Comparison of ENCODE assay signal across 26 cellular contexts in genomic region chr1:177239792-177240191, GRCh38.
"Had no signal": no experiment of that assay in that cellular context is flagged by ENCODE, and none has a peak within 500 bp of the region (broad histone marks: within the 10 kb centered on the region; RNA-seq: fewer than 3 reads in every experiment).

No MANE protein-coding gene starts in this region.

- H3K27me3 Mint-ChIP-seq: activated CD4-positive, alpha-beta memory T cell treated with anti-CD3 and anti-CD28 coated beads for 36 hours; activated CD4-positive, alpha-beta T cell treated with anti-CD3 and anti-CD28 coated beads for 36 hours; activated CD4-positive, alpha-beta T cell treated with anti-CD3 and anti-CD28 coated beads, Interleukin-2, amount 10 ng/mL, durations not matched to agents 24 days and 14 days; activated CD8-positive, alpha-beta memory T cell treated with anti-CD3 and anti-CD28 coated beads, Interleukin-2, amount 10 ng/mL, durations not matched to agents 7 days and 5 days; activated naive CD4-positive, alpha-beta T cell treated with anti-CD3 and anti-CD28 coated beads, Interleukin-2, amount 50 U/mL, for 24 hours; activated naive CD8-positive, alpha-beta T cell treated with anti-CD3 and anti-CD28 coated beads for 36 hours; activated naive CD8-positive, alpha-beta T cell treated with anti-CD3 and anti-CD28 coated beads, Interleukin-2, amount 50 U/mL, for 24 hours had no signal

- H3K27ac Mint-ChIP-seq: activated CD4-positive, alpha-beta memory T cell treated with anti-CD3 and anti-CD28 coated beads for 36 hours; activated CD4-positive, alpha-beta T cell treated with anti-CD3 and anti-CD28 coated beads for 36 hours; activated CD4-positive, alpha-beta T cell treated with anti-CD3 and anti-CD28 coated beads, Interleukin-2, amount 10 ng/mL, durations not matched to agents 24 days and 14 days; activated CD8-positive, alpha-beta memory T cell treated with anti-CD3 and anti-CD28 coated beads, Interleukin-2, amount 10 ng/mL, durations not matched to agents 7 days and 5 days; activated CD8-positive, alpha-beta T cell treated with anti-CD3 and anti-CD28 coated beads, Interleukin-2, amount 10 ng/mL, durations not matched to agents 7 days and 5 days; activated naive CD4-positive, alpha-beta T cell treated with anti-CD3 and anti-CD28 coated beads, Interleukin-2, amount 50 U/mL, for 24 hours; activated naive CD8-positive, alpha-beta T cell treated with anti-CD3 and anti-CD28 coated beads for 36 hours; activated naive CD8-positive, alpha-beta T cell treated with anti-CD3 and anti-CD28 coated beads, Interleukin-2, amount 50 U/mL, for 24 hours; activated T-helper 1 cell treated with anti-CD3 and anti-CD28 coated beads, Interleukin-12 subunit alpha, Interleukin-12 subunit beta, Interleukin-2, Interleukin-4 antibody, amounts not matched to agents 30 ng/mL and 10 ng/mL and 1 ng/mL, durations not matched to agents 14 hours and 24 hours and 36 hours had no signal

- H3K27me3 ChIP-seq: adrenal gland, body of pancreas, cardiac muscle cell, colonic mucosa had no signal

- ATAC-seq: activated CD4-positive, alpha-beta T cell treated with anti-CD3 and anti-CD28 coated beads for 36 hours; activated CD8-positive, alpha-beta memory T cell treated with anti-CD3 and anti-CD28 coated beads, Interleukin-2, amount 10 ng/mL, durations not matched to agents 7 days and 5 days; activated CD8-positive, alpha-beta T cell treated with anti-CD3 and anti-CD28 coated beads, Interleukin-2, amount 10 ng/mL, durations not matched to agents 7 days and 5 days; activated naive CD8-positive, alpha-beta T cell treated with anti-CD3 and anti-CD28 coated beads, Interleukin-2, amount 50 U/mL, for 24 hours; body of pancreas; esophagus mucosa had no signal

- H3K36me3 ChIP-seq: adrenal gland, cardiac muscle cell, colonic mucosa had no signal

- H3K4me3 Mint-ChIP-seq: activated CD4-positive, alpha-beta memory T cell treated with anti-CD3 and anti-CD28 coated beads for 36 hours; activated CD4-positive, alpha-beta T cell treated with anti-CD3 and anti-CD28 coated beads for 36 hours; activated CD4-positive, alpha-beta T cell treated with anti-CD3 and anti-CD28 coated beads, Interleukin-2, amount 10 ng/mL, durations not matched to agents 24 days and 14 days; activated CD8-positive, alpha-beta memory T cell treated with anti-CD3 and anti-CD28 coated beads, Interleukin-2, amount 10 ng/mL, durations not matched to agents 7 days and 5 days; activated CD8-positive, alpha-beta T cell treated with anti-CD3 and anti-CD28 coated beads, Interleukin-2, amount 10 ng/mL, durations not matched to agents 7 days and 5 days; activated naive CD4-positive, alpha-beta T cell treated with anti-CD3 and anti-CD28 coated beads, Interleukin-2, amount 50 U/mL, for 24 hours; activated naive CD8-positive, alpha-beta T cell treated with anti-CD3 and anti-CD28 coated beads for 36 hours; activated naive CD8-positive, alpha-beta T cell treated with anti-CD3 and anti-CD28 coated beads, Interleukin-2, amount 50 U/mL, for 24 hours; activated T-helper 1 cell treated with anti-CD3 and anti-CD28 coated beads, Interleukin-12 subunit alpha, Interleukin-12 subunit beta, Interleukin-2, Interleukin-4 antibody, amounts not matched to agents 30 ng/mL and 10 ng/mL and 1 ng/mL, durations not matched to agents 14 hours and 24 hours and 36 hours had no signal

- H3K4me1 ChIP-seq: adrenal gland, colonic mucosa had no signal

- H3K9me3 Mint-ChIP-seq: activated CD4-positive, alpha-beta T cell treated with anti-CD3 and anti-CD28 coated beads, Interleukin-2, amount 10 ng/mL, durations not matched to agents 24 days and 14 days; activated naive CD4-positive, alpha-beta T cell treated with anti-CD3 and anti-CD28 coated beads, Interleukin-2, amount 50 U/mL, for 24 hours; activated naive CD8-positive, alpha-beta T cell treated with anti-CD3 and anti-CD28 coated beads for 36 hours; activated T-helper 1 cell treated with anti-CD3 and anti-CD28 coated beads, Interleukin-12 subunit alpha, Interleukin-12 subunit beta, Interleukin-2, Interleukin-4 antibody, amounts not matched to agents 30 ng/mL and 10 ng/mL and 1 ng/mL, durations not matched to agents 14 hours and 24 hours and 36 hours had no signal

- H3K4me1 Mint-ChIP-seq: activated CD4-positive, alpha-beta T cell treated with anti-CD3 and anti-CD28 coated beads for 36 hours; activated CD4-positive, alpha-beta T cell treated with anti-CD3 and anti-CD28 coated beads, Interleukin-2, amount 10 ng/mL, durations not matched to agents 24 days and 14 days; activated CD8-positive, alpha-beta memory T cell treated with anti-CD3 and anti-CD28 coated beads, Interleukin-2, amount 10 ng/mL, durations not matched to agents 7 days and 5 days; activated naive CD4-positive, alpha-beta T cell treated with anti-CD3 and anti-CD28 coated beads, Interleukin-2, amount 50 U/mL, for 24 hours; activated naive CD8-positive, alpha-beta T cell treated with anti-CD3 and anti-CD28 coated beads for 36 hours; activated naive CD8-positive, alpha-beta T cell treated with anti-CD3 and anti-CD28 coated beads, Interleukin-2, amount 50 U/mL, for 24 hours had no signal

- DNase-seq: activated CD4-positive, alpha-beta memory T cell treated with anti-CD3 and anti-CD28 coated beads for 36 hours; activated CD4-positive, alpha-beta T cell treated with anti-CD3 and anti-CD28 coated beads for 36 hours; activated CD4-positive, alpha-beta T cell treated with anti-CD3 and anti-CD28 coated beads, Interleukin-2, amount 10 ng/mL, durations not matched to agents 24 days and 14 days; activated CD4-positive, CD25-positive, alpha-beta regulatory T cell; activated CD4-positive, CD25-positive, alpha-beta regulatory T cell treated with anti-CD3 and anti-CD28 coated beads, Interleukin-2, amount 50 U/mL, for 72 hours; activated CD8-positive, alpha-beta memory T cell treated with anti-CD3 and anti-CD28 coated beads, Interleukin-2, amount 10 ng/mL, durations not matched to agents 7 days and 5 days; activated CD8-positive, alpha-beta memory T cell treated with anti-CD3 and anti-CD28 coated beads, Interleukin-2, amount 50 U/mL, for 4 hours; activated CD8-positive, alpha-beta T cell treated with anti-CD3 and anti-CD28 coated beads, Interleukin-2, amount 10 ng/mL, durations not matched to agents 7 days and 5 days; activated gamma-delta T cell treated with Interleukin-2 at 50 U/mL for 16 hours; activated naive CD4-positive, alpha-beta T cell treated with Interleukin-2 at 50 U/mL for 16 hours; activated naive CD8-positive, alpha-beta T cell treated with anti-CD3 and anti-CD28 coated beads for 36 hours; activated naive CD8-positive, alpha-beta T cell treated with anti-CD3 and anti-CD28 coated beads, Interleukin-2, amount 50 U/mL, for 24 hours; activated T-cell treated with anti-CD3 and anti-CD28 coated beads, Interleukin-2, amount 50 U/mL, for 1 hour; activated T-cell treated with anti-CD3 and anti-CD28 coated beads, Interleukin-2, amount 50 U/mL, for 48 hours; adrenal gland; aorta; body of pancreas; central memory CD4-positive, alpha-beta T cell; cerebellar nuclear complex; colonic mucosa; effector CD8-positive, alpha-beta T cell; T-helper 2 cell had no signal

- H3K9me3 ChIP-seq: adrenal gland, body of pancreas, colonic mucosa had no signal

- H3K36me3 Mint-ChIP-seq: activated CD4-positive, alpha-beta memory T cell treated with anti-CD3 and anti-CD28 coated beads for 36 hours; activated CD8-positive, alpha-beta memory T cell treated with anti-CD3 and anti-CD28 coated beads, Interleukin-2, amount 10 ng/mL, durations not matched to agents 7 days and 5 days; activated naive CD4-positive, alpha-beta T cell treated with anti-CD3 and anti-CD28 coated beads, Interleukin-2, amount 50 U/mL, for 24 hours; activated naive CD8-positive, alpha-beta T cell treated with anti-CD3 and anti-CD28 coated beads for 36 hours had no signal

- H3K4me3 ChIP-seq: adrenal gland, body of pancreas, cardiac muscle cell, colonic mucosa had no signal

- H3K27ac ChIP-seq: adrenal gland, body of pancreas, cardiac muscle cell, colonic mucosa had no signal
